Comparison of ENCODE assay signal across 1 cellular context in genomic region chr12:6662906-6663742, GRCh38.
A peak's percentile ranks its signal among the peaks of the same experiment; 100 is the strongest.
TF ChIP-seq lines count a peak whose summit lies in the region.

ING4 (minus strand) TSS chr12:6663119; CDS start chr12:6663101, 18 bp downstream.

TF ChIP-seq in K562, 482 proteins besides CTCF, POLR2A, EP300 and RAD21 (continued from another document and continues in another):
- TF ChIP-seq, protein P1, sequence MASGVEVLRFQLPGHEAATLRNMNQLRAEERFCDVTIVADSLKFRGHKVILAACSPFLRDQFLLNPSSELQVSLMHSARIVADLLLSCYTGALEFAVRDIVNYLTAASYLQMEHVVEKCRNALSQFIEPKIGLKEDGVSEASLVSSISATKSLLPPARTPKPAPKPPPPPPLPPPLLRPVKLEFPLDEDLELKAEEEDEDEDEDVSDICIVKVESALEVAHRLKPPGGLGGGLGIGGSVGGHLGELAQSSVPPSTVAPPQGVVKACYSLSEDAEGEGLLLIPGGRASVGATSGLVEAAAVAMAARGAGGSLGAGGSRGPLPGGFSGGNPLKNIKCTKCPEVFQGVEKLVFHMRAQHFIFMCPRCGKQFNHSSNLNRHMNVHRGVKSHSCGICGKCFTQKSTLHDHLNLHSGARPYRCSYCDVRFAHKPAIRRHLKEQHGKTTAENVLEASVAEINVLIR (CRISPR knock-in tag; IDR thresholded peaks at IDR 0.05) = peak; percentile 98
- no peak for TF ChIP-seq ZEB2 (IDR thresholded peaks at IDR 0.05)
- TF ChIP-seq HOXB6 (CRISPR knock-in tag; IDR thresholded peaks at IDR 0.05; ENCODE audit: borderline replicate concordance) = no peak
- no peak for TF ChIP-seq CBX1 (IDR thresholded peaks at IDR 0.05; ENCODE audit: low read depth)
- no peak for TF ChIP-seq ZNF668 (CRISPR knock-in tag; IDR thresholded peaks at IDR 0.05)
- TF ChIP-seq, protein P2, sequence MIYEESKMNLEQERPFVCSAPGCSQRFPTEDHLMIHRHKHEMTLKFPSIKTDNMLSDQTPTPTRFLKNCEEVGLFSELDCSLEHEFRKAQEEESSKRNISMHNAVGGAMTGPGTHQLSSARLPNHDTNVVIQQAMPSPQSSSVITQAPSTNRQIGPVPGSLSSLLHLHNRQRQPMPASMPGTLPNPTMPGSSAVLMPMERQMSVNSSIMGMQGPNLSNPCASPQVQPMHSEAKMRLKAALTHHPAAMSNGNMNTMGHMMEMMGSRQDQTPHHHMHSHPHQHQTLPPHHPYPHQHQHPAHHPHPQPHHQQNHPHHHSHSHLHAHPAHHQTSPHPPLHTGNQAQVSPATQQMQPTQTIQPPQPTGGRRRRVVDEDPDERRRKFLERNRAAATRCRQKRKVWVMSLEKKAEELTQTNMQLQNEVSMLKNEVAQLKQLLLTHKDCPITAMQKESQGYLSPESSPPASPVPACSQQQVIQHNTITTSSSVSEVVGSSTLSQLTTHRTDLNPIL (CRISPR knock-in tag; IDR thresholded peaks at IDR 0.05) = no peak
- TF ChIP-seq TAL1 (IDR thresholded peaks at IDR 0.05) = no peak
- TF ChIP-seq TSHZ1 (CRISPR knock-in tag; IDR thresholded peaks at IDR 0.05) = no peak
- peak; percentile 63; the same call in 1 of the 2 replicates for TF ChIP-seq MEF2D (tag; conservative IDR thresholded peaks at IDR 0.05; ENCODE audit: low read depth)
- TF ChIP-seq ZNF311 (CRISPR knock-in tag; IDR thresholded peaks at IDR 0.05) = peak; percentile 68; the same call in 1 of the 2 replicates
- peak; percentile 94 for TF ChIP-seq RB1 (IDR thresholded peaks at IDR 0.05; ENCODE audit: low read depth)
- TF ChIP-seq ZNF589 (CRISPR knock-in tag; IDR thresholded peaks at IDR 0.05; ENCODE audit: low read depth) = no peak
- no peak for TF ChIP-seq NFXL1 (CRISPR knock-in tag; IDR thresholded peaks at IDR 0.05)
- TF ChIP-seq, protein P3, sequence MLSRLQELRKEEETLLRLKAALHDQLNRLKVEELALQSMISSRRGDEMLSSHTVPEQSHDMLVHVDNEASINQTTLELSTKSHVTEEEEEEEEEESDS (CRISPR knock-in tag; IDR thresholded peaks at IDR 0.05) = no peak
- TF ChIP-seq NR2F6 (CRISPR knock-in tag; IDR thresholded peaks at IDR 0.05) = no peak
- no peak for TF ChIP-seq ZNF41 (CRISPR knock-in tag; conservative IDR thresholded peaks at IDR 0.05)
- no peak for TF ChIP-seq KLF10 (CRISPR knock-in tag; IDR thresholded peaks at IDR 0.05)
- peak; percentile 92 for TF ChIP-seq GATAD2B (IDR thresholded peaks at IDR 0.05; ENCODE audit: borderline replicate concordance)
- TF ChIP-seq ZNF766 (CRISPR knock-in tag; conservative IDR thresholded peaks at IDR 0.05) = peak; percentile 90
- TF ChIP-seq CBX2 (IDR thresholded peaks at IDR 0.05; ENCODE audit: insufficient read depth, low read length, poor library complexity, severe bottlenecking) = no peak
- no peak for TF ChIP-seq ZC3H8 (IDR thresholded peaks at IDR 0.05)
- no peak for TF ChIP-seq MAFG (tag; conservative IDR thresholded peaks at IDR 0.05)
- no peak for TF ChIP-seq ZNF347 (CRISPR knock-in tag; IDR thresholded peaks at IDR 0.05; ENCODE audit: low read depth)
- TF ChIP-seq SMARCE1 (IDR thresholded peaks at IDR 0.05) = 0 out of 2 replicates have a peak, but pooled peaks have one; percentile 3
- TF ChIP-seq THAP7 (CRISPR knock-in tag; IDR thresholded peaks at IDR 0.05) = 0 out of 2 replicates have a peak, but pooled peaks have one; percentile 64
- TF ChIP-seq PTTG1 (tag; IDR thresholded peaks at IDR 0.05; ENCODE audit: low read depth) = no peak
- 0 out of 2 replicates have a peak, but pooled peaks have one; percentile 8 for TF ChIP-seq LCOR (CRISPR knock-in tag; IDR thresholded peaks at IDR 0.05)
- TF ChIP-seq NBN (IDR thresholded peaks at IDR 0.05; ENCODE audit: low read depth) = peak; percentile 96
- TF ChIP-seq, protein P4, sequence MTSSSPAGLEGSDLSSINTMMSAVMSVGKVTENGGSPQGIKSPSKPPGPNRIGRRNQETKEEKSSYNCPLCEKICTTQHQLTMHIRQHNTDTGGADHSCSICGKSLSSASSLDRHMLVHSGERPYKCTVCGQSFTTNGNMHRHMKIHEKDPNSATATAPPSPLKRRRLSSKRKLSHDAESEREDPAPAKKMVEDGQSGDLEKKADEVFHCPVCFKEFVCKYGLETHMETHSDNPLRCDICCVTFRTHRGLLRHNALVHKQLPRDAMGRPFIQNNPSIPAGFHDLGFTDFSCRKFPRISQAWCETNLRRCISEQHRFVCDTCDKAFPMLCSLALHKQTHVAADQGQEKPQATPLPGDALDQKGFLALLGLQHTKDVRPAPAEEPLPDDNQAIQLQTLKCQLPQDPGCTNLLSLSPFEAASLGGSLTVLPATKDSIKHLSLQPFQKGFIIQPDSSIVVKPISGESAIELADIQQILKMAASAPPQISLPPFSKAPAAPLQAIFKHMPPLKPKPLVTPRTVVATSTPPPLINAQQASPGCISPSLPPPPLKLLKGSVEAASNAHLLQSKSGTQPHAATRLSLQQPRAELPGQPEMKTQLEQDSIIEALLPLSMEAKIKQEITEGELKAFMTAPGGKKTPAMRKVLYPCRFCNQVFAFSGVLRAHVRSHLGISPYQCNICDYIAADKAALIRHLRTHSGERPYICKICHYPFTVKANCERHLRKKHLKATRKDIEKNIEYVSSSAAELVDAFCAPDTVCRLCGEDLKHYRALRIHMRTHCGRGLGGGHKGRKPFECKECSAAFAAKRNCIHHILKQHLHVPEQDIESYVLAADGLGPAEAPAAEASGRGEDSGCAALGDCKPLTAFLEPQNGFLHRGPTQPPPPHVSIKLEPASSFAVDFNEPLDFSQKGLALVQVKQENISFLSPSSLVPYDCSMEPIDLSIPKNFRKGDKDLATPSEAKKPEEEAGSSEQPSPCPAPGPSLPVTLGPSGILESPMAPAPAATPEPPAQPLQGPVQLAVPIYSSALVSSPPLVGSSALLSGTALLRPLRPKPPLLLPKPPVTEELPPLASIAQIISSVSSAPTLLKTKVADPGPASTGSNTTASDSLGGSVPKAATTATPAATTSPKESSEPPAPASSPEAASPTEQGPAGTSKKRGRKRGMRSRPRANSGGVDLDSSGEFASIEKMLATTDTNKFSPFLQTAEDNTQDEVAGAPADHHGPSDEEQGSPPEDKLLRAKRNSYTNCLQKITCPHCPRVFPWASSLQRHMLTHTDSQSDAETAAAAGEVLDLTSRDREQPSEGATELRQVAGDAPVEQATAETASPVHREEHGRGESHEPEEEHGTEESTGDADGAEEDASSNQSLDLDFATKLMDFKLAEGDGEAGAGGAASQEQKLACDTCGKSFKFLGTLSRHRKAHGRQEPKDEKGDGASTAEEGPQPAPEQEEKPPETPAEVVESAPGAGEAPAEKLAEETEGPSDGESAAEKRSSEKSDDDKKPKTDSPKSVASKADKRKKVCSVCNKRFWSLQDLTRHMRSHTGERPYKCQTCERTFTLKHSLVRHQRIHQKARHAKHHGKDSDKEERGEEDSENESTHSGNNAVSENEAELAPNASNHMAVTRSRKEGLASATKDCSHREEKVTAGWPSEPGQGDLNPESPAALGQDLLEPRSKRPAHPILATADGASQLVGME (CRISPR knock-in tag; IDR thresholded peaks at IDR 0.05) = no peak
- no peak for TF ChIP-seq FIP1L1 (IDR thresholded peaks at IDR 0.05; ENCODE audit: low read depth, low read length, poor library complexity, severe bottlenecking)
- no peak for TF ChIP-seq PYGO2 (tag; IDR thresholded peaks at IDR 0.05)
- peak; percentile 83 for TF ChIP-seq FOXJ2 (tag; IDR thresholded peaks at IDR 0.05)
- TF ChIP-seq KLF6 (CRISPR knock-in tag; IDR thresholded peaks at IDR 0.05; ENCODE audit: borderline replicate concordance) = no peak; the same call in 1 of the 2 replicates
- peak; percentile 62; the same call in 1 of the 2 replicates for TF ChIP-seq TAF7 (tag; IDR thresholded peaks at IDR 0.05)
- peak; percentile 61 for TF ChIP-seq HDAC2 (IDR thresholded peaks at IDR 0.05)
- TF ChIP-seq SRSF3 (IDR thresholded peaks at IDR 0.05; ENCODE audit: insufficient read depth, low read length) = no peak
- TF ChIP-seq, protein P5, sequence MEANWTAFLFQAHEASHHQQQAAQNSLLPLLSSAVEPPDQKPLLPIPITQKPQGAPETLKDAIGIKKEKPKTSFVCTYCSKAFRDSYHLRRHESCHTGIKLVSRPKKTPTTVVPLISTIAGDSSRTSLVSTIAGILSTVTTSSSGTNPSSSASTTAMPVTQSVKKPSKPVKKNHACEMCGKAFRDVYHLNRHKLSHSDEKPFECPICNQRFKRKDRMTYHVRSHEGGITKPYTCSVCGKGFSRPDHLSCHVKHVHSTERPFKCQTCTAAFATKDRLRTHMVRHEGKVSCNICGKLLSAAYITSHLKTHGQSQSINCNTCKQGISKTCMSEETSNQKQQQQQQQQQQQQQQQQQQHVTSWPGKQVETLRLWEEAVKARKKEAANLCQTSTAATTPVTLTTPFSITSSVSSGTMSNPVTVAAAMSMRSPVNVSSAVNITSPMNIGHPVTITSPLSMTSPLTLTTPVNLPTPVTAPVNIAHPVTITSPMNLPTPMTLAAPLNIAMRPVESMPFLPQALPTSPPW (CRISPR knock-in tag; IDR thresholded peaks at IDR 0.05) = peak; percentile 83
- TF ChIP-seq ASH1L (IDR thresholded peaks at IDR 0.05; ENCODE audit: borderline replicate concordance, low read depth, partially characterized antibody) = peak; percentile 93
- TF ChIP-seq, protein P6, sequence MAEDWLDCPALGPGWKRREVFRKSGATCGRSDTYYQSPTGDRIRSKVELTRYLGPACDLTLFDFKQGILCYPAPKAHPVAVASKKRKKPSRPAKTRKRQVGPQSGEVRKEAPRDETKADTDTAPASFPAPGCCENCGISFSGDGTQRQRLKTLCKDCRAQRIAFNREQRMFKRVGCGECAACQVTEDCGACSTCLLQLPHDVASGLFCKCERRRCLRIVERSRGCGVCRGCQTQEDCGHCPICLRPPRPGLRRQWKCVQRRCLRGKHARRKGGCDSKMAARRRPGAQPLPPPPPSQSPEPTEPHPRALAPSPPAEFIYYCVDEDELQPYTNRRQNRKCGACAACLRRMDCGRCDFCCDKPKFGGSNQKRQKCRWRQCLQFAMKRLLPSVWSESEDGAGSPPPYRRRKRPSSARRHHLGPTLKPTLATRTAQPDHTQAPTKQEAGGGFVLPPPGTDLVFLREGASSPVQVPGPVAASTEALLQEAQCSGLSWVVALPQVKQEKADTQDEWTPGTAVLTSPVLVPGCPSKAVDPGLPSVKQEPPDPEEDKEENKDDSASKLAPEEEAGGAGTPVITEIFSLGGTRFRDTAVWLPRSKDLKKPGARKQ (CRISPR knock-in tag; IDR thresholded peaks at IDR 0.05) = no peak
- TF ChIP-seq ZBTB5 (IDR thresholded peaks at IDR 0.05) = no peak
- TF ChIP-seq, protein P7, sequence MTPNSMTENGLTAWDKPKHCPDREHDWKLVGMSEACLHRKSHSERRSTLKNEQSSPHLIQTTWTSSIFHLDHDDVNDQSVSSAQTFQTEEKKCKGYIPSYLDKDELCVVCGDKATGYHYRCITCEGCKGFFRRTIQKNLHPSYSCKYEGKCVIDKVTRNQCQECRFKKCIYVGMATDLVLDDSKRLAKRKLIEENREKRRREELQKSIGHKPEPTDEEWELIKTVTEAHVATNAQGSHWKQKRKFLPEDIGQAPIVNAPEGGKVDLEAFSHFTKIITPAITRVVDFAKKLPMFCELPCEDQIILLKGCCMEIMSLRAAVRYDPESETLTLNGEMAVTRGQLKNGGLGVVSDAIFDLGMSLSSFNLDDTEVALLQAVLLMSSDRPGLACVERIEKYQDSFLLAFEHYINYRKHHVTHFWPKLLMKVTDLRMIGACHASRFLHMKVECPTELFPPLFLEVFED (CRISPR knock-in tag; conservative IDR thresholded peaks at IDR 0.05) = no peak
- TF ChIP-seq ETS2 (tag; IDR thresholded peaks at IDR 0.05; ENCODE audit: borderline replicate concordance, poor library complexity, severe bottlenecking) = no peak
- no peak; the same call in 1 of the 2 replicates for TF ChIP-seq EHMT2 (IDR thresholded peaks at IDR 0.05)
